Comparison of ENCODE assay signal across 19 cellular contexts in the genomic region with DNA sequence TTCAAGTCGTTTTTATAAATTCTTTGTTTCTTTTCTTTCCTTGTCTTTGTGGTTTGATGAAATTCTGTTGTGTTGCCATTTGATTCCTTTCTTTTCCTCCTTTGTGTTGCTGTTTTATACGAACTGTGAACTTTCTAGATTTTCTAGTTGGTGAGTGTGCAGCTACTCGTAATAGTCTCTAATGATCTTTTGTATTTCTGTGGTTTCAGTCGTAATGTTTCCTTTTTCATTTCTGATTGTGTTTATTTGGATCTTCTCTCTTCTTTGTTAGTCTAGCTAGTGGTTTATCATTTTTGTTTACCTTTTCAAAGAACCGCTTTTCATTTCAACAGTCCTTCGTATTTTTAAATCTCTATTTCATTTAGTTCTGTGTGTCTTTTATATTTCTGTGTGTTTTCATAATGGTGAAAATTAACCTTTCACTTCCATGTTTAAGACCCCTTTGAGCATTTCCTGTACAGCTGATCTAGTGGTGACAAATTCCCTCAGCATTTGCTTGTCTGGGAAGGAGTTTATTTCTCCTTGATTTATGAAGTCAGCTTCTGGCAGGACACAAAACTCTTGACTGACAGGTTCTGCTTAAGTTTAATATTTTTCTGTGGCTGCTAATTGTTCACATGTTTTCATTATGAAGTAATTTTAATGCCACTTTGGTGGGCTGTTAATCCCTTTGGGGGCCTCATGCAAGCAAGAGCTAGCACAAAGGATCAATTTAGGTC. TPM values are rescaled to one million over a fixed set of nuclear protein-coding genes. Genes with fewer than 3 reads are reported as not detected.
"Had no signal": no experiment of that assay in that cellular context is flagged by ENCODE, and none has a peak within 500 bp of the region (broad histone marks: within the 10 kb centered on the region; RNA-seq: fewer than 3 reads in every experiment).

No MANE protein-coding gene starts in this region.

- FAIRE-seq: endothelial cell of umbilical vein had no signal

- DNase-seq: activated CD4-positive, alpha-beta memory T cell treated with anti-CD3 and anti-CD28 coated beads, Interleukin-2, amount 10 ng/mL, durations not matched to agents 7 days and 5 days; activated effector memory CD4-positive, alpha-beta T cell treated with anti-CD3 and anti-CD28 coated beads, Interleukin-2, amount 50 U/mL, for 16 hours; activated T-cell treated with anti-CD3 and anti-CD28 coated beads, Interleukin-2, amount 50 U/mL, for 24 hours; amniotic stem cell; body of pancreas; caudate nucleus; cortex of kidney; effector CD8-positive, alpha-beta T cell; foreskin fibroblast; hippocampal formation; nucleus accumbens; posterior cingulate gyrus; retina; stimulated activated CD4-positive, alpha-beta T cell treated with anti-CD3 and anti-CD28 coated beads, Interleukin-2, amount 100 ng/mL, for 48 hours; stimulated activated naive CD4-positive, alpha-beta T cell had no signal

- H3K4me1 Mint-ChIP-seq: nephron had no signal

- ATAC-seq: body of pancreas had no signal

- H3K27ac Mint-ChIP-seq: activated CD4-positive, alpha-beta memory T cell treated with anti-CD3 and anti-CD28 coated beads, Interleukin-2, amount 10 ng/mL, durations not matched to agents 7 days and 5 days; activated naive CD8-positive, alpha-beta T cell; activated T-cell treated with anti-CD3 and anti-CD28 coated beads, Interleukin-2, amount 50 U/mL, for 24 hours; nephron had no signal

- H3K27me3 Mint-ChIP-seq: activated CD4-positive, alpha-beta memory T cell treated with anti-CD3 and anti-CD28 coated beads, Interleukin-2, amount 10 ng/mL, durations not matched to agents 7 days and 5 days; activated naive CD8-positive, alpha-beta T cell; activated T-cell treated with anti-CD3 and anti-CD28 coated beads, Interleukin-2, amount 50 U/mL, for 24 hours had no signal

- H3K4me3 Mint-ChIP-seq: activated CD4-positive, alpha-beta memory T cell treated with anti-CD3 and anti-CD28 coated beads, Interleukin-2, amount 10 ng/mL, durations not matched to agents 7 days and 5 days; activated naive CD8-positive, alpha-beta T cell; activated T-cell treated with anti-CD3 and anti-CD28 coated beads, Interleukin-2, amount 50 U/mL, for 24 hours; nephron had no signal

RNA-seq across cellular contexts. Expression of a gene that starts 26.2 kb away (rescaled TPM):
- total RNA-seq: endothelial cell of umbilical vein, mesenteric fat pad had no signal
- polyA plus RNA-seq: endothelial cell of umbilical vein had no signal
